Comparison of ENCODE assay signal across 24 cellular contexts in genomic region chr12:44003721-44004120, GRCh38.
"Had no signal": no experiment of that assay in that cellular context is flagged by ENCODE, and none has a peak within 500 bp of the region (broad histone marks: within the 10 kb centered on the region; RNA-seq: fewer than 3 reads in every experiment).

No MANE protein-coding gene starts in this region.

- H3K9me3 ChIP-seq: ascending aorta had no signal

- H3K27me3 ChIP-seq: ascending aorta, breast epithelium had no signal

- DNase-seq: activated CD4-positive, alpha-beta T cell treated with anti-CD3 and anti-CD28 coated beads for 36 hours; activated CD4-positive, alpha-beta T cell treated with anti-CD3 and anti-CD28 coated beads, Interleukin-2, amount 50 U/mL, for 4 hours; activated CD4-positive, CD25-positive, alpha-beta regulatory T cell; activated CD4-positive, CD25-positive, alpha-beta regulatory T cell treated with anti-CD3 and anti-CD28 coated beads, Interleukin-2, amount 50 U/mL, for 72 hours; activated CD8-positive, alpha-beta memory T cell treated with anti-CD3 and anti-CD28 coated beads for 24 hours; activated CD8-positive, alpha-beta T cell treated with anti-CD3 and anti-CD28 coated beads for 36 hours; activated effector memory CD4-positive, alpha-beta T cell treated with Interleukin-2 at 50 U/mL for 16 hours; activated gamma-delta T cell treated with Interleukin-2 at 50 U/mL for 16 hours; activated naive CD4-positive, alpha-beta T cell treated with anti-CD3 and anti-CD28 coated beads, Interleukin-2, amount 50 U/mL, for 16 hours; activated naive CD4-positive, alpha-beta T cell treated with Interleukin-2 at 50 U/mL for 16 hours; activated T-cell treated with anti-CD3 and anti-CD28 coated beads, Interleukin-2, amount 50 U/mL, for 4 hours; cortex of kidney; dermis blood vessel endothelial cell; effector CD4-positive, alpha-beta T cell; effector memory CD8-positive, alpha-beta T cell; T-helper 2 cell had no signal

- H3K27ac Mint-ChIP-seq: activated CD4-positive, alpha-beta T cell treated with anti-CD3 and anti-CD28 coated beads for 36 hours; activated CD4-positive, alpha-beta T cell treated with anti-CD3 and anti-CD28 coated beads, Interleukin-2, amount 10 ng/mL, durations not matched to agents 24 days and 14 days; activated CD8-positive, alpha-beta T cell treated with anti-CD3 and anti-CD28 coated beads for 36 hours; activated naive CD8-positive, alpha-beta T cell; activated T-helper 17 cell treated with anti-CD3 and anti-CD28 coated beads, Interleukin-2, amount 50 U/mL, for 72 hours; brain had no signal

- H3K27ac ChIP-seq: ascending aorta, breast epithelium had no signal

- ATAC-seq: activated CD4-positive, alpha-beta T cell treated with anti-CD3 and anti-CD28 coated beads for 36 hours; activated CD8-positive, alpha-beta T cell treated with anti-CD3 and anti-CD28 coated beads for 36 hours; activated T-cell treated with anti-CD3 and anti-CD28 coated beads, Interleukin-2, amount 50 U/mL, for 4 hours; activated T-helper 17 cell treated with anti-CD3 and anti-CD28 coated beads, Interleukin-2, amount 50 U/mL, for 72 hours; effector memory CD8-positive, alpha-beta T cell; esophagus mucosa had no signal

- H3K4me3 Mint-ChIP-seq: activated CD4-positive, alpha-beta T cell treated with anti-CD3 and anti-CD28 coated beads for 36 hours; activated CD4-positive, alpha-beta T cell treated with anti-CD3 and anti-CD28 coated beads, Interleukin-2, amount 10 ng/mL, durations not matched to agents 24 days and 14 days; activated CD8-positive, alpha-beta T cell treated with anti-CD3 and anti-CD28 coated beads for 36 hours; activated naive CD8-positive, alpha-beta T cell; activated T-cell treated with anti-CD3 and anti-CD28 coated beads, Interleukin-2, amount 50 U/mL, for 4 hours; activated T-helper 17 cell treated with anti-CD3 and anti-CD28 coated beads, Interleukin-2, amount 50 U/mL, for 72 hours; brain; central memory CD8-positive, alpha-beta T cell; effector memory CD8-positive, alpha-beta T cell had no signal

- H3K27me3 Mint-ChIP-seq: activated CD4-positive, alpha-beta T cell treated with anti-CD3 and anti-CD28 coated beads for 36 hours; activated CD4-positive, alpha-beta T cell treated with anti-CD3 and anti-CD28 coated beads, Interleukin-2, amount 10 ng/mL, durations not matched to agents 24 days and 14 days; activated CD8-positive, alpha-beta T cell treated with anti-CD3 and anti-CD28 coated beads for 36 hours; activated naive CD8-positive, alpha-beta T cell; activated T-helper 17 cell treated with anti-CD3 and anti-CD28 coated beads, Interleukin-2, amount 50 U/mL, for 72 hours; brain; central memory CD8-positive, alpha-beta T cell; effector memory CD8-positive, alpha-beta T cell had no signal

- H3K4me1 Mint-ChIP-seq: activated CD4-positive, alpha-beta T cell treated with anti-CD3 and anti-CD28 coated beads for 36 hours; activated CD4-positive, alpha-beta T cell treated with anti-CD3 and anti-CD28 coated beads, Interleukin-2, amount 10 ng/mL, durations not matched to agents 24 days and 14 days; activated T-helper 17 cell treated with anti-CD3 and anti-CD28 coated beads, Interleukin-2, amount 50 U/mL, for 72 hours; brain; central memory CD8-positive, alpha-beta T cell had no signal

- H3K36me3 ChIP-seq: ascending aorta, breast epithelium had no signal

- H3K4me1 ChIP-seq: ascending aorta, breast epithelium had no signal

- H3K4me3 ChIP-seq: ascending aorta, breast epithelium had no signal
